12 cellular contexts compared by ENCODE assay signal in the genomic region with DNA sequence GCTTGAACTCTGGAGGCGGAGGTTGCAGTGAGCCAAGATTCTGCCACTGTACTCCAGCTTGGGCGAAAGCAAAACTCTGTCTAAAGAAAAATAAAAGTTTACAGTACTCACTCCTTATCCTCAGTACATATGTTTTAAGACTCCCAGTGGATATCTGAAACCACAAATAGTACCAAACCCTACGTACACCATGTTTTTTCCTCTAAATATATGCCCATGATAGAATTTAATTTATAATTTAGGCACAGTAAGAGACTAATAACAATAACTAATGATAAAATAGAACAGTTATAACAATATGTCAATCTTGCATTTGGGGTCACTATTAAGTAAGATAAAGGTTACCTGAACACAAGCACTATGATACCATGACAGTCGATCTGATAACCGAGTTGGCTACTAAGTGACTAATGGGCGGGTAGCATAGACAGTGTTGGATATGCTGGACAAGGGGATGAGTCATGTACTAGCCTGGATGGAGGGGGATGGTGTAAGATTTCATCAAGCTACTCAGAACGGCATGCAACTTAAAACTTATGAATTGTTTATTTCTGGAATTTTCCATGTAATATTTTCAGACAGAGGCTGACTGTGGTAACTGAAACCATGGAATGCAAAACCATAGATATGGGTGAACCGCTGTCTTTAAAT. TPM values are rescaled to one million over a fixed set of nuclear protein-coding genes. Genes with fewer than 3 reads are reported as not detected.
A peak's percentile ranks its signal among the peaks of the same experiment; 100 is the strongest.
DNase-seq lines count a peak whose midpoint lies in the region; ATAC-seq and TF ChIP-seq lines count a peak whose summit lies in the region.
"Had no signal": no experiment of that assay in that cellular context is flagged by ENCODE, and none has a peak within 500 bp of the region (broad histone marks: within the 10 kb centered on the region; RNA-seq: fewer than 3 reads in every experiment).

No MANE protein-coding gene starts in this region.

- ATAC-seq in Panc1, result no peak
- ATAC-seq in omental fat pad (ENCODE audit: low FRiP score), result peak; percentile 100
- ATAC-seq in HG02588 (IDR thresholded peaks at IDR 0.05; ENCODE audit: unreplicated experiment), result no peak
- no peak for ATAC-seq in GM19395 (IDR thresholded peaks at IDR 0.05; ENCODE audit: unreplicated experiment)
- ATAC-seq: activated CD8-positive, alpha-beta T cell treated with anti-CD3 and anti-CD28 coated beads, Interleukin-2, amount 10 ng/mL, durations not matched to agents 7 days and 5 days had no signal

- DNase-seq in COLO829 (ENCODE audit: low spot score) (peak; percentile 13), Panc1 (ENCODE audit: low read depth, low spot score) (peak; percentile 4), dedifferentiated amniotic fluid mesenchymal stem cell (ENCODE audit: extremely low spot score) (peak; percentile 97), omental fat pad (ENCODE audit: low spot score) (no peak), NOMO-1 (lab: John Stamatoyannopoulos, UW; ENCODE audit: unreplicated experiment in 2 of 2) (no peak), G401 (ENCODE audit: low spot score) (no peak)
- DNase-seq: activated CD8-positive, alpha-beta T cell treated with anti-CD3 and anti-CD28 coated beads, Interleukin-2, amount 10 ng/mL, durations not matched to agents 7 days and 5 days; anterior cingulate cortex; NCI-H1417 treated with DMSO at 0.1 percent for 48 hours; RPMI8226 had no signal

- no peaks in the 10 kb centered on the region for H3K9me3 ChIP-seq in Panc1 (ENCODE audit: control insufficient read depth, insufficient read depth, low read depth, low read length)

- TF ChIP-seq CTCF in Panc1 (IDR thresholded peaks at IDR 0.05) (no peak), omental fat pad (IDR thresholded peaks at IDR 0.05) (no peak)

- H3K4me3 ChIP-seq in Panc1 (ENCODE audit: low read depth in 2 of 2, low read length in 2 of 2), result no peak overlapping the region

- no peaks in the 10 kb centered on the region for H3K27me3 ChIP-seq in Panc1 (ENCODE audit: control insufficient read depth, insufficient read depth, low read length)

- POLR2A ChIA-PET in Panc1 (lab: Charles Lee), result no interaction called here

- no peaks in the 10 kb centered on the region for H3K4me1 ChIP-seq in Panc1 (ENCODE audit: control insufficient read depth, insufficient read depth, low read length)

- in situ Hi-C loops in Panc1 (cut with HindIII; ENCODE audit: low pct_unique_long_range_greater_than_20kb, low sequenced_read_pairs), result no loop called here
- in situ Hi-C loops in G401 (cut with HindIII; ENCODE audit: low sequenced_read_pairs), result no loop called here

- no peak overlapping the region for H3K27ac ChIP-seq in Panc1 (ENCODE audit: low read length)

- BruUV-seq in Panc1 (replicated peaks; lab: Mats Ljungman, UMichigan), result no TSS peak

- H3K36me3 ChIP-seq in Panc1 (ENCODE audit: control insufficient read depth, insufficient read depth, low read length), result peaks cover 3% of the 10 kb centered on the region; the same call in 1 of the 2 replicates

- CTCF ChIA-PET in Panc1 (lab: Charles Lee), result no interaction called here

- intact Hi-C loops in Panc1 (cut with micrococcal nuclease; ENCODE audit: unreplicated experiment), result no loop called here

RNA-seq across cellular contexts. Expression of gene ST7L, which starts 43.7 kb away (rescaled TPM):
- total RNA-seq in Panc1 (2021; ENCODE audit: unreplicated experiment) (13.4 TPM), omental fat pad (10 to 100 TPM; 19.4 to 29.2 (median 28.2) TPM)
- polyA plus RNA-seq in Panc1 (2012; ENCODE audit: insufficient read length), result 12.6 TPM
- 23.9 and 34.4 TPM in 2 replicates for total RNA-seq in G401 (2014; rRNA removed; shearing (Covaris generic))

RNA-seq across cellular contexts. Expression of gene CAPZA1, which starts 44.4 kb away (rescaled TPM):
- 128 TPM for total RNA-seq in Panc1 (2021; ENCODE audit: unreplicated experiment)
- 101 TPM for polyA plus RNA-seq in Panc1 (2012; ENCODE audit: insufficient read length)
- total RNA-seq in omental fat pad, result 100 to 1,000 TPM; 131 to 236 (median 159) TPM
- 243 and 371 TPM in 2 replicates for total RNA-seq in G401 (2014; rRNA removed; shearing (Covaris generic))

Comparison
In these comparisons a context has a peak if more than half of its experiments do, and no peak if none do; other contexts are left out.
1. DNase-seq: peak in COLO829 (single experiment), Panc1 (single experiment) and dedifferentiated amniotic fluid mesenchymal stem cell (single experiment); none in omental fat pad (single experiment), NOMO-1 (0 of 2) and G401 (single experiment).